Comparison of ENCODE assay signal across 1 cellular context in the genomic region with DNA sequence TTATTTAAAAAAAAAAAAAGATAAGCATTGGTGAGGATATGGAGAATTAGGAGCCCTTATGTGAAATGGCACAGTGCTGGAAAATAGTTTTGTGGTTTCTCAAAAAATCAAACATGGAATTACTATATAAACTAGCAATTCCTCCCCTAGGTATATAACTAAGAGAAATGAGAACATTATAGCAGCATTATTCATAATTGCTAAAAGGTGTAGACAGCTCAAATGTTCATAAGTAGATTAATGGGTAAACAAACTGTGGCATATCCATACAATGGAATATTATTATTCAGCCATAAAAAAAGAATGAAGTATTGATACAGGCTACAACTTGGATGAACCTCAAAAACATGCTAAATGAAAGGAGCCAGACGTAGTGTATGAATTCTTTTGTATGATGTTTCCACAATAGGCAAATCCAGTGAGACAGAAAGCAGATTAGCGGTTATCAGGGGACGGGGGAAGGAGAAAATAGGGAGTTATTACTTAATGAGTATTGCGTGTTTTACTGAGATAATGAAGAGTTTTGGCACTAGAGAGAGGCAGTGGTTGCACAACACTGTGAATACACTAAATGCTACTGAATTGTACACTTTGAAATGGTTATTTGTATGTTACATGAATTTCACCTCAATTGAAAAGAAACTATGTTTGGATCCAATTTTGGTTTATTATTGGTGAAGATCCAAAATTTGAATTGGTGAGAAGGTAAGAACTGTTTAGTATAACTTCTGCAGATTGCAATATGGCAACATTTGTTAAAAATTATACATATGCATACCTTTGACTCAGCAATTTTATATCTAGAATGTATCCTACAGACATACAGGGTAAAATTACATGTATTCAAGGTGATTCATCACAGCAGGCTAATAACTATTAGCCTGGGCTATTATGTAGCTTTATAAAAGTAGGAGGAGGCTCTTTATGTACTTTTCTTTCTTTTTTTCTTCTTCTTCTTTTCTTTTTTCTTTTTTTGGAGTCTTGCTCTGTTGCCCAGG.
TF ChIP-seq lines count a peak whose summit lies in the region.

No MANE protein-coding gene starts in this region.

TF ChIP-seq in K562, 482 proteins besides CTCF, POLR2A, EP300 and RAD21 (continued from another document and continues in another):
- TF ChIP-seq, protein P1, sequence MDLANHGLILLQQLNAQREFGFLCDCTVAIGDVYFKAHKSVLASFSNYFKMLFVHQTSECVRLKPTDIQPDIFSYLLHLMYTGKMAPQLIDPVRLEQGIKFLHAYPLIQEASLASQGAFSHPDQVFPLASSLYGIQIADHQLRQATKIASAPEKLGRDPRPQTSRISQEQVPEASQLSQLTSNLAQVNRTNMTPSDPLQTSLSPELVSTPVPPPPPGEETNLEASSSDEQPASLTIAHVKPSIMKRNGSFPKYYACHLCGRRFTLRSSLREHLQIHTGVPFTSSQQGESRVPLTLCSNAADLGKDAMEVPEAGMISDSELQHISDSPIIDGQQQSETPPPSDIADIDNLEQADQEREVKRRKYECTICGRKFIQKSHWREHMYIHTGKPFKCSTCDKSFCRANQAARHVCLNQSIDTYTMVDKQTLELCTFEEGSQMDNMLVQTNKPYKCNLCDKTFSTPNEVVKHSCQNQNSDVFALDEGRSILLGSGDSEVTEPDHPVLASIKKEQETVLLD (IDR thresholded peaks at IDR 0.05) = no peak
- no peak for TF ChIP-seq JUND (IDR thresholded peaks at IDR 0.05; ENCODE audit: borderline replicate concordance, low read depth, low read length)
- no peak; the same call in 2 of the 3 replicates for TF ChIP-seq JUND (tag; IDR thresholded peaks at IDR 0.05; ENCODE audit: borderline replicate concordance, low read depth, low read length)
- no peak for TF ChIP-seq ZNF274 (IDR thresholded peaks at IDR 0.05; ENCODE audit: borderline replicate concordance, low read depth, low read length)
- peak; percentile 78 for TF ChIP-seq HDAC2 (IDR thresholded peaks at IDR 0.05)
- no peak for TF ChIP-seq ZBTB17 (CRISPR knock-in tag; IDR thresholded peaks at IDR 0.05)
- TF ChIP-seq, protein P2, sequence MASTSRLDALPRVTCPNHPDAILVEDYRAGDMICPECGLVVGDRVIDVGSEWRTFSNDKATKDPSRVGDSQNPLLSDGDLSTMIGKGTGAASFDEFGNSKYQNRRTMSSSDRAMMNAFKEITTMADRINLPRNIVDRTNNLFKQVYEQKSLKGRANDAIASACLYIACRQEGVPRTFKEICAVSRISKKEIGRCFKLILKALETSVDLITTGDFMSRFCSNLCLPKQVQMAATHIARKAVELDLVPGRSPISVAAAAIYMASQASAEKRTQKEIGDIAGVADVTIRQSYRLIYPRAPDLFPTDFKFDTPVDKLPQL (IDR thresholded peaks at IDR 0.05; ENCODE audit: extremely low read depth, insufficient read length) = no peak
- TF ChIP-seq, protein P3, sequence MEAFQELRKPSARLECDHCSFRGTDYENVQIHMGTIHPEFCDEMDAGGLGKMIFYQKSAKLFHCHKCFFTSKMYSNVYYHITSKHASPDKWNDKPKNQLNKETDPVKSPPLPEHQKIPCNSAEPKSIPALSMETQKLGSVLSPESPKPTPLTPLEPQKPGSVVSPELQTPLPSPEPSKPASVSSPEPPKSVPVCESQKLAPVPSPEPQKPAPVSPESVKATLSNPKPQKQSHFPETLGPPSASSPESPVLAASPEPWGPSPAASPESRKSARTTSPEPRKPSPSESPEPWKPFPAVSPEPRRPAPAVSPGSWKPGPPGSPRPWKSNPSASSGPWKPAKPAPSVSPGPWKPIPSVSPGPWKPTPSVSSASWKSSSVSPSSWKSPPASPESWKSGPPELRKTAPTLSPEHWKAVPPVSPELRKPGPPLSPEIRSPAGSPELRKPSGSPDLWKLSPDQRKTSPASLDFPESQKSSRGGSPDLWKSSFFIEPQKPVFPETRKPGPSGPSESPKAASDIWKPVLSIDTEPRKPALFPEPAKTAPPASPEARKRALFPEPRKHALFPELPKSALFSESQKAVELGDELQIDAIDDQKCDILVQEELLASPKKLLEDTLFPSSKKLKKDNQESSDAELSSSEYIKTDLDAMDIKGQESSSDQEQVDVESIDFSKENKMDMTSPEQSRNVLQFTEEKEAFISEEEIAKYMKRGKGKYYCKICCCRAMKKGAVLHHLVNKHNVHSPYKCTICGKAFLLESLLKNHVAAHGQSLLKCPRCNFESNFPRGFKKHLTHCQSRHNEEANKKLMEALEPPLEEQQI (IDR thresholded peaks at IDR 0.05) = no peak
- TF ChIP-seq, protein P4, sequence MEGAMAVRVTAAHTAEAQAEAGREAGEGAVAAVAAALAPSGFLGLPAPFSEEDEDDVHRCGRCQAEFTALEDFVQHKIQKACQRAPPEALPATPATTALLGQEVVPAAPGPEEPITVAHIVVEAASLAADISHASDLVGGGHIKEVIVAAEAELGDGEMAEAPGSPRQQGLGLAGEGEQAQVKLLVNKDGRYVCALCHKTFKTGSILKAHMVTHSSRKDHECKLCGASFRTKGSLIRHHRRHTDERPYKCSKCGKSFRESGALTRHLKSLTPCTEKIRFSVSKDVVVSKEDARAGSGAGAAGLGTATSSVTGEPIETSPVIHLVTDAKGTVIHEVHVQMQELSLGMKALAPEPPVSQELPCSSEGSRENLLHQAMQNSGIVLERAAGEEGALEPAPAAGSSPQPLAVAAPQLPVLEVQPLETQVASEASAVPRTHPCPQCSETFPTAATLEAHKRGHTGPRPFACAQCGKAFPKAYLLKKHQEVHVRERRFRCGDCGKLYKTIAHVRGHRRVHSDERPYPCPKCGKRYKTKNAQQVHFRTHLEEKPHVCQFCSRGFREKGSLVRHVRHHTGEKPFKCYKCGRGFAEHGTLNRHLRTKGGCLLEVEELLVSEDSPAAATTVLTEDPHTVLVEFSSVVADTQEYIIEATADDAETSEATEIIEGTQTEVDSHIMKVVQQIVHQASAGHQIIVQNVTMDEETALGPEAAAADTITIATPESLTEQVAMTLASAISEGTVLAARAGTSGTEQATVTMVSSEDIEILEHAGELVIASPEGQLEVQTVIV (CRISPR knock-in tag; IDR thresholded peaks at IDR 0.05; ENCODE audit: borderline replicate concordance) = no peak
- TF ChIP-seq XRCC5 (IDR thresholded peaks at IDR 0.05; ENCODE audit: low read depth, low read length) = no peak
- TF ChIP-seq NCOA4 (IDR thresholded peaks at IDR 0.05; ENCODE audit: partially characterized antibody) = no peak
- no peak for TF ChIP-seq ZNF431 (CRISPR knock-in tag; IDR thresholded peaks at IDR 0.05)
- TF ChIP-seq XRCC4 (IDR thresholded peaks at IDR 0.05; ENCODE audit: extremely low read depth, insufficient read depth, insufficient read length) = no peak
- no peak for TF ChIP-seq SMAD4 (CRISPR knock-in tag; conservative IDR thresholded peaks at IDR 0.05)
- TF ChIP-seq PHTF2 (CRISPR knock-in tag; IDR thresholded peaks at IDR 0.05) = no peak
- no peak for TF ChIP-seq ETS2 (tag; IDR thresholded peaks at IDR 0.05; ENCODE audit: borderline replicate concordance, poor library complexity, severe bottlenecking)
- no peak for TF ChIP-seq RUNX1 (IDR thresholded peaks at IDR 0.05; ENCODE audit: low read depth)
- no peak for TF ChIP-seq SRSF1 (IDR thresholded peaks at IDR 0.05; ENCODE audit: low read depth, low read length)
- no peak for TF ChIP-seq ZNF224 (CRISPR knock-in tag; IDR thresholded peaks at IDR 0.05)
- no peak for TF ChIP-seq CHD4 (IDR thresholded peaks at IDR 0.05; ENCODE audit: insufficient read depth, insufficient replicate concordance, low read depth, low read length, poor library complexity, severe bottlenecking)
- TF ChIP-seq ZNF24 (IDR thresholded peaks at IDR 0.05) = no peak
- TF ChIP-seq RFX5 (IDR thresholded peaks at IDR 0.05; ENCODE audit: low read depth, low read length) = no peak
- TF ChIP-seq, protein P5, sequence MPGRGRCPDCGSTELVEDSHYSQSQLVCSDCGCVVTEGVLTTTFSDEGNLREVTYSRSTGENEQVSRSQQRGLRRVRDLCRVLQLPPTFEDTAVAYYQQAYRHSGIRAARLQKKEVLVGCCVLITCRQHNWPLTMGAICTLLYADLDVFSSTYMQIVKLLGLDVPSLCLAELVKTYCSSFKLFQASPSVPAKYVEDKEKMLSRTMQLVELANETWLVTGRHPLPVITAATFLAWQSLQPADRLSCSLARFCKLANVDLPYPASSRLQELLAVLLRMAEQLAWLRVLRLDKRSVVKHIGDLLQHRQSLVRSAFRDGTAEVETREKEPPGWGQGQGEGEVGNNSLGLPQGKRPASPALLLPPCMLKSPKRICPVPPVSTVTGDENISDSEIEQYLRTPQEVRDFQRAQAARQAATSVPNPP (IDR thresholded peaks at IDR 0.05; ENCODE audit: borderline replicate concordance, insufficient read depth, insufficient read length) = no peak
- peak; percentile 61 for TF ChIP-seq POLR2H (tag; IDR thresholded peaks at IDR 0.05; ENCODE audit: low read depth)
- TF ChIP-seq FOXM1 (IDR thresholded peaks at IDR 0.05; ENCODE audit: low read depth) = peak; percentile 59
- no peak for TF ChIP-seq FOXM1 (CRISPR knock-in tag; IDR thresholded peaks at IDR 0.05; ENCODE audit: low read depth)
- TF ChIP-seq YBX1 (IDR thresholded peaks at IDR 0.05) = no peak
- TF ChIP-seq, protein P6, sequence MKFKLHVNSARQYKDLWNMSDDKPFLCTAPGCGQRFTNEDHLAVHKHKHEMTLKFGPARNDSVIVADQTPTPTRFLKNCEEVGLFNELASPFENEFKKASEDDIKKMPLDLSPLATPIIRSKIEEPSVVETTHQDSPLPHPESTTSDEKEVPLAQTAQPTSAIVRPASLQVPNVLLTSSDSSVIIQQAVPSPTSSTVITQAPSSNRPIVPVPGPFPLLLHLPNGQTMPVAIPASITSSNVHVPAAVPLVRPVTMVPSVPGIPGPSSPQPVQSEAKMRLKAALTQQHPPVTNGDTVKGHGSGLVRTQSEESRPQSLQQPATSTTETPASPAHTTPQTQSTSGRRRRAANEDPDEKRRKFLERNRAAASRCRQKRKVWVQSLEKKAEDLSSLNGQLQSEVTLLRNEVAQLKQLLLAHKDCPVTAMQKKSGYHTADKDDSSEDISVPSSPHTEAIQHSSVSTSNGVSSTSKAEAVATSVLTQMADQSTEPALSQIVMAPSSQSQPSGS (CRISPR knock-in tag; IDR thresholded peaks at IDR 0.05) = no peak
- TF ChIP-seq, protein P7, sequence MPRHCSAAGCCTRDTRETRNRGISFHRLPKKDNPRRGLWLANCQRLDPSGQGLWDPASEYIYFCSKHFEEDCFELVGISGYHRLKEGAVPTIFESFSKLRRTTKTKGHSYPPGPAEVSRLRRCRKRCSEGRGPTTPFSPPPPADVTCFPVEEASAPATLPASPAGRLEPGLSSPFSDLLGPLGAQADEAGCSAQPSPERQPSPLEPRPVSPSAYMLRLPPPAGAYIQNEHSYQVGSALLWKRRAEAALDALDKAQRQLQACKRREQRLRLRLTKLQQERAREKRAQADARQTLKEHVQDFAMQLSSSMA (CRISPR knock-in tag; IDR thresholded peaks at IDR 0.05) = no peak
- TF ChIP-seq NR2C1 (IDR thresholded peaks at IDR 0.05) = no peak
- no peak for TF ChIP-seq NR2C1 (tag; IDR thresholded peaks at IDR 0.05)
- TF ChIP-seq ZNF324 (CRISPR knock-in tag; IDR thresholded peaks at IDR 0.05) = no peak
- TF ChIP-seq, protein P8, sequence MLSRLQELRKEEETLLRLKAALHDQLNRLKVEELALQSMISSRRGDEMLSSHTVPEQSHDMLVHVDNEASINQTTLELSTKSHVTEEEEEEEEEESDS (CRISPR knock-in tag; IDR thresholded peaks at IDR 0.05) = no peak
- TF ChIP-seq ZNF507 (tag; conservative IDR thresholded peaks at IDR 0.05) = 0 out of 2 replicates have a peak, but pooled peaks have one; percentile 29
- TF ChIP-seq, protein P9, sequence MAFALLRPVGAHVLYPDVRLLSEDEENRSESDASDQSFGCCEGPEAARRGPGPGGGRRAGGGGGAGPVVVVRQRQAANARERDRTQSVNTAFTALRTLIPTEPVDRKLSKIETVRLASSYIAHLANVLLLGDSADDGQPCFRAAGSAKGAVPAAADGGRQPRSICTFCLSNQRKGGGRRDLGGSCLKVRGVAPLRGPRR (CRISPR knock-in tag; IDR thresholded peaks at IDR 0.05) = no peak
- no peak for TF ChIP-seq ZNF830 (CRISPR knock-in tag; IDR thresholded peaks at IDR 0.05)
- no peak for TF ChIP-seq SIRT6 (IDR thresholded peaks at IDR 0.05; ENCODE audit: low read depth, low read length)
- TF ChIP-seq, protein P10, sequence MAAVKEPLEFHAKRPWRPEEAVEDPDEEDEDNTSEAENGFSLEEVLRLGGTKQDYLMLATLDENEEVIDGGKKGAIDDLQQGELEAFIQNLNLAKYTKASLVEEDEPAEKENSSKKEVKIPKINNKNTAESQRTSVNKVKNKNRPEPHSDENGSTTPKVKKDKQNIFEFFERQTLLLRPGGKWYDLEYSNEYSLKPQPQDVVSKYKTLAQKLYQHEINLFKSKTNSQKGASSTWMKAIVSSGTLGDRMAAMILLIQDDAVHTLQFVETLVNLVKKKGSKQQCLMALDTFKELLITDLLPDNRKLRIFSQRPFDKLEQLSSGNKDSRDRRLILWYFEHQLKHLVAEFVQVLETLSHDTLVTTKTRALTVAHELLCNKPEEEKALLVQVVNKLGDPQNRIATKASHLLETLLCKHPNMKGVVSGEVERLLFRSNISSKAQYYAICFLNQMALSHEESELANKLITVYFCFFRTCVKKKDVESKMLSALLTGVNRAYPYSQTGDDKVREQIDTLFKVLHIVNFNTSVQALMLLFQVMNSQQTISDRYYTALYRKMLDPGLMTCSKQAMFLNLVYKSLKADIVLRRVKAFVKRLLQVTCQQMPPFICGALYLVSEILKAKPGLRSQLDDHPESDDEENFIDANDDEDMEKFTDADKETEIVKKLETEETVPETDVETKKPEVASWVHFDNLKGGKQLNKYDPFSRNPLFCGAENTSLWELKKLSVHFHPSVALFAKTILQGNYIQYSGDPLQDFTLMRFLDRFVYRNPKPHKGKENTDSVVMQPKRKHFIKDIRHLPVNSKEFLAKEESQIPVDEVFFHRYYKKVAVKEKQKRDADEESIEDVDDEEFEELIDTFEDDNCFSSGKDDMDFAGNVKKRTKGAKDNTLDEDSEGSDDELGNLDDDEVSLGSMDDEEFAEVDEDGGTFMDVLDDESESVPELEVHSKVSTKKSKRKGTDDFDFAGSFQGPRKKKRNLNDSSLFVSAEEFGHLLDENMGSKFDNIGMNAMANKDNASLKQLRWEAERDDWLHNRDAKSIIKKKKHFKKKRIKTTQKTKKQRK (IDR thresholded peaks at IDR 0.05; ENCODE audit: borderline replicate concordance, low read depth, low read length) = no peak
- no peak for TF ChIP-seq MXI1 (IDR thresholded peaks at IDR 0.05; ENCODE audit: low read depth, low read length)
- no peak for TF ChIP-seq TBP (optimal IDR thresholded peaks at IDR 0.05; ENCODE audit: low read depth, low read length)
- no peak for TF ChIP-seq BRF1 (IDR thresholded peaks at IDR 0.05; ENCODE audit: borderline replicate concordance, extremely low read depth, insufficient read length)
- peak; percentile 85 for TF ChIP-seq DACH1 (IDR thresholded peaks at IDR 0.05; ENCODE audit: partially characterized antibody)
- no peak for TF ChIP-seq RBM15 (IDR thresholded peaks at IDR 0.05; ENCODE audit: insufficient read depth, low read length)
- no peak for TF ChIP-seq MTA1 (IDR thresholded peaks at IDR 0.05; ENCODE audit: borderline replicate concordance)
- TF ChIP-seq, protein P11, sequence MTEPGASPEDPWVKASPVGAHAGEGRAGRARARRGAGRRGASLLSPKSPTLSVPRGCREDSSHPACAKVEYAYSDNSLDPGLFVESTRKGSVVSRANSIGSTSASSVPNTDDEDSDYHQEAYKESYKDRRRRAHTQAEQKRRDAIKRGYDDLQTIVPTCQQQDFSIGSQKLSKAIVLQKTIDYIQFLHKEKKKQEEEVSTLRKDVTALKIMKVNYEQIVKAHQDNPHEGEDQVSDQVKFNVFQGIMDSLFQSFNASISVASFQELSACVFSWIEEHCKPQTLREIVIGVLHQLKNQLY (CRISPR knock-in tag; conservative IDR thresholded peaks at IDR 0.05) = no peak
- TF ChIP-seq SPI1 (IDR thresholded peaks at IDR 0.05; ENCODE audit: borderline replicate concordance, low read depth, low read length) = no peak
- TF ChIP-seq ZNF77 (CRISPR knock-in tag; IDR thresholded peaks at IDR 0.05) = no peak
- TF ChIP-seq DNMT1 (IDR thresholded peaks at IDR 0.05) = no peak
- TF ChIP-seq TFAM (CRISPR knock-in tag; conservative IDR thresholded peaks at IDR 0.05) = no peak
- no peak for TF ChIP-seq HMGN3 (IDR thresholded peaks at IDR 0.05; ENCODE audit: borderline replicate concordance, extremely low read depth, insufficient read length, low read depth, low read length)
- TF ChIP-seq ZC3H8 (IDR thresholded peaks at IDR 0.05) = no peak
